In genomic region chr3:4979401-4980228, GRCh38 we compare ENCODE assay signal across 8 cellular contexts. TPM values are rescaled to one million over a fixed set of nuclear protein-coding genes. Genes with fewer than 3 reads are reported as not detected.
DNase-seq lines count a peak whose midpoint lies in the region; ATAC-seq and TF ChIP-seq lines count a peak whose summit lies in the region.

BHLHE40 (plus strand) TSS chr3:4979437; CDS start chr3:4979719, 282 bp downstream.

- peak within 1 kb of the TSS; percentile 95 for H3K27ac Mint-ChIP-seq in memory B cell

- WGBS in ectodermal cell, 2 experiments: 1% methylated on average over 53 to 54 of the region's 55 CpGs
- under 1% methylated on average over 55 of the region's 55 CpGs for WGBS in thymus

- H3K4me1 Mint-ChIP-seq in memory B cell: peaks cover 41% of the 10 kb centered on the region

- peak within 1 kb of the TSS; percentile 95 for H3K4me3 ChIP-seq in RWPE2 (ENCODE audit: severe bottlenecking)
- H3K4me3 ChIP-seq in ectodermal cell (ENCODE audit: insufficient read depth, low read depth, low read length): peak within 1 kb of the TSS; percentile 40
- H3K4me3 ChIP-seq in thymus (ENCODE audit: low read length): peak within 1 kb of the TSS; percentile 49

- peak within 1 kb of the TSS; percentile 98 for H3K27ac ChIP-seq in RWPE2 (ENCODE audit: poor library complexity, severe bottlenecking)
- no peak within 1 kb of the TSS for H3K27ac ChIP-seq in ectodermal cell (ENCODE audit: insufficient read depth, low read depth, low read length, poor library complexity, severe bottlenecking)
- H3K27ac ChIP-seq in thymus (ENCODE audit: low read depth): peak within 1 kb of the TSS; percentile 75

- peaks cover 15% of the 10 kb centered on the region for H3K36me3 Mint-ChIP-seq in memory B cell

- H3K9me3 ChIP-seq in RWPE2 (ENCODE audit: severe bottlenecking): no peaks in the 10 kb centered on the region
- H3K9me3 ChIP-seq in ectodermal cell (ENCODE audit: control insufficient read depth, low read length): no peaks in the 10 kb centered on the region
- H3K9me3 ChIP-seq in thymus (ENCODE audit: control insufficient read depth): no peaks in the 10 kb centered on the region

- no peak for TF ChIP-seq CTCF in RWPE2 (IDR thresholded peaks at IDR 0.05; ENCODE audit: poor library complexity, severe bottlenecking)

- H3K36me3 ChIP-seq in RWPE2 (ENCODE audit: low read depth): peaks cover 53% of the 10 kb centered on the region
- no peaks in the 10 kb centered on the region for H3K36me3 ChIP-seq in ectodermal cell (ENCODE audit: control insufficient read depth, insufficient read depth, low read length)
- no peaks in the 10 kb centered on the region for H3K36me3 ChIP-seq in thymus (ENCODE audit: control insufficient read depth, insufficient read depth)

- peak within 1 kb of the TSS; percentile 99 for H3K4me3 Mint-ChIP-seq in memory B cell

- H3K4me1 ChIP-seq in RWPE2 (ENCODE audit: insufficient read depth, poor library complexity, severe bottlenecking) (peaks cover 22% of the 10 kb centered on the region), ectodermal cell (ENCODE audit: control insufficient read depth, insufficient read depth, low read length) (peaks cover 38% of the 10 kb centered on the region), thymus (ENCODE audit: control insufficient read depth, insufficient read depth, low read length) (peaks cover 8% of the 10 kb centered on the region)

- peak; percentile 27 for DNase-seq in NCI-H2171 treated with DMSO at 0.1 percent for 48 hours (lab: John Stamatoyannopoulos, UW)
- no peak for DNase-seq in NCI-H2171 (lab: John Stamatoyannopoulos, UW)
- no peak for DNase-seq in RWPE2 (ENCODE audit: low spot score)
- peak; percentile 45 to 68 for DNase-seq in memory B cell (ENCODE audit: low spot score in 2 of 2)
- DNase-seq in NCI-H146 treated with DMSO at 0.1 percent for 48 hours (lab: John Stamatoyannopoulos, UW; ENCODE audit: unreplicated experiment): no peak

- H3K9me3 Mint-ChIP-seq in memory B cell: no peaks in the 10 kb centered on the region

- H3K27me3 Mint-ChIP-seq in memory B cell: no peaks in the 10 kb centered on the region

- H3K27me3 ChIP-seq in RWPE2 (ENCODE audit: insufficient read depth, poor library complexity, severe bottlenecking): no peaks in the 10 kb centered on the region
- peaks cover 92% of the 10 kb centered on the region for H3K27me3 ChIP-seq in ectodermal cell (ENCODE audit: control insufficient read depth, insufficient read depth, low read length, poor library complexity, severe bottlenecking)
- H3K27me3 ChIP-seq in thymus (ENCODE audit: control insufficient read depth, insufficient read depth): peaks cover 16% of the 10 kb centered on the region

- ATAC-seq in HG02884 (IDR thresholded peaks at IDR 0.05; ENCODE audit: unreplicated experiment) (peak; percentile 3), RWPE2 (ENCODE audit: low read depth) (peak; percentile 26; the same call in 2 of the 3 replicates), memory B cell (ENCODE audit: low read depth) (peak; percentile 13)

RNA-seq across cellular contexts. Expression of gene BHLHE40, which starts in this region (rescaled TPM):
- polyA plus RNA-seq in ectodermal cell (2013, experiment 1 of 4): 0.91 TPM
- 0.37 TPM for polyA plus RNA-seq in ectodermal cell (2013, experiment 2 of 4)
- polyA plus RNA-seq in ectodermal cell (2013, experiment 3 of 4): 0.59 TPM
- polyA plus RNA-seq in ectodermal cell (2013, experiment 4 of 4): 0.32 TPM
- 30.1 TPM for polyA plus RNA-seq in thymus

Comparison
In these comparisons a context has a peak if more than half of its experiments do, and no peak if none do; other contexts are left out.
1. DNase-seq: peak in NCI-H2171 treated with DMSO at 0.1 percent for 48 hours (single experiment) and memory B cell (2 of 2); none in NCI-H2171 (single experiment), RWPE2 (single experiment) and NCI-H146 treated with DMSO at 0.1 percent for 48 hours (single experiment).
2. H3K4me3 ChIP-seq: peak in every context shown above with its lines; median percentile 95 in RWPE2; 49 in thymus; 40 in ectodermal cell.
3. Peak in every context shown above with its lines, with median percentiles within 50 percentile points of each other: ATAC-seq.